ENCODE assay signal across 34 cellular contexts in the genomic region with DNA sequence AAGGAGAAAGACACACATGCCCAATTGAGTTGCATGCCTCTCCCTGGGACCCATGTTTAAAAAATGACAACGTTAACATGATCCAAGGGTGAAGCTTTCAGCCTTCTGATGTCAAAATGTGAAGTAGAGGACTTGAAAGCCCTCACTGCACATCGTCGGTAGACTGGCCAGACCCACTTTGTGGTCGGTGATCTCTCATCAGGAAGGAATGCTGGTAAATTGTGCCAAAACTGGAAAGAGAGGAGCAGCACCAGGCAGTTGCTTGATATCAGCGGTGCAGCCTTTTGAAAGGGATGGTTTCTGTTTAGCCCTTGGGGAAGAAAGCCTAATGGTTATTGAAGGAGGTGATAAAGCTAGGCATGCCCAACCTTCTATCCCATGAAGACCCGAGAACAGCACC.
DNase-seq lines count a peak whose midpoint lies in the region; ATAC-seq and TF ChIP-seq lines count a peak whose summit lies in the region.
"Had no signal": no experiment of that assay in that cellular context is flagged by ENCODE, and none has a peak within 500 bp of the region (broad histone marks: within the 10 kb centered on the region; RNA-seq: fewer than 3 reads in every experiment).

No MANE protein-coding gene starts in this region.

- H3K9me3 ChIP-seq in RWPE2 (ENCODE audit: severe bottlenecking), result no peaks in the 10 kb centered on the region
- no peaks in the 10 kb centered on the region for H3K9me3 ChIP-seq in osteoblast (ENCODE audit: low read depth, low read length)
- H3K9me3 ChIP-seq in smooth muscle cell (replicated peaks; ENCODE audit: low read depth), result no peaks in the 10 kb centered on the region
- H3K9me3 ChIP-seq: colonic mucosa, mucosa of descending colon, ovary had no signal

- H2AFZ ChIP-seq in osteoblast (ENCODE audit: low read length) (no peak overlapping the region), smooth muscle cell (ENCODE audit: low read depth) (no peak overlapping the region)

- H3K4me2 ChIP-seq in osteoblast (ENCODE audit: insufficient read depth, low read length), result no peak overlapping the region
- no peak overlapping the region for H3K4me2 ChIP-seq in smooth muscle cell

- no peak overlapping the region for H3K9ac ChIP-seq in smooth muscle cell (ENCODE audit: low read depth)

- ATAC-seq in RWPE2 (ENCODE audit: low read depth) (peak; percentile 31; the same call in 1 of the 3 replicates), HG03039 (IDR thresholded peaks at IDR 0.05; ENCODE audit: unreplicated experiment) (no peak)
- ATAC-seq: activated CD4-positive, CD25-positive, alpha-beta regulatory T cell treated with anti-CD3 and anti-CD28 coated beads, Interleukin-2, amount 50 U/mL, for 24 hours; activated T-helper 17 cell treated with anti-CD3 and anti-CD28 coated beads, Interleukin-2, amount 50 U/mL, for 72 hours; mucosa of descending colon; Panc1; T-cell had no signal

- peak; percentile 76 for DNase-seq in Daoy (ENCODE audit: low read depth)
- DNase-seq in HCEC 1CT, result peak; percentile 53
- no peak for DNase-seq in RWPE2 (ENCODE audit: low spot score)
- DNase-seq in osteoblast (ENCODE audit: insufficient read length, low spot score, missing footprints), result peak; percentile 19
- DNase-seq in activated naive CD4-positive, alpha-beta T cell treated with anti-CD3 and anti-CD28 coated beads, Interleukin-2, amount 10 ng/mL, durations not matched to agents 7 days and 5 days, result no peak
- DNase-seq in smooth muscle cell (lab: John Stamatoyannopoulos, UW; ENCODE audit: unreplicated experiment), result no peak
- DNase-seq: activated CD4-positive, alpha-beta T cell treated with anti-CD3 and anti-CD28 coated beads, Interleukin-2, amount 50 U/mL, for 48 hours; activated CD8-positive, alpha-beta memory T cell treated with anti-CD3 and anti-CD28 coated beads, Interleukin-2, amount 50 U/mL, for 4 hours; amygdala; CD4-positive, CD25-positive, alpha-beta regulatory T cell; colonic mucosa; effector CD8-positive, alpha-beta T cell; H9; head of caudate nucleus; kidney glomerular epithelial cell; mucosa of descending colon; NCI-H1694 treated with DMSO at 0.1 percent for 48 hours; NCI-H2171; NCI-H526 treated with DMSO at 0.1 percent for 48 hours; ovary; retina; small intestine; stimulated activated CD4-positive, alpha-beta T cell treated with anti-CD3 and anti-CD28 coated beads, Interleukin-1b, Interleukin-23, amount 100 ng/mL, for 48 hours; T-cell had no signal

- CTCF ChIA-PET in activated naive CD4-positive, alpha-beta T cell treated with anti-CD3 and anti-CD28 coated beads, Interleukin-2, amount 10 ng/mL, durations not matched to agents 7 days and 5 days (lab: Charles Lee), result no interaction called here

- H4K20me1 ChIP-seq in osteoblast (ENCODE audit: insufficient read depth, low read length) (no peaks in the 10 kb centered on the region), smooth muscle cell (ENCODE audit: low read depth) (no peaks in the 10 kb centered on the region)

- H3K4me3 ChIP-seq in RWPE2 (ENCODE audit: severe bottlenecking) (no peak overlapping the region), osteoblast (ENCODE audit: insufficient read depth, low read length) (no peak overlapping the region), smooth muscle cell (no peak overlapping the region)
- H3K4me3 ChIP-seq: cardiac muscle cell, colonic mucosa, lung, mucosa of descending colon, ovary had no signal

- no peak overlapping the region for H3K27ac ChIP-seq in RWPE2 (ENCODE audit: poor library complexity, severe bottlenecking)
- H3K27ac ChIP-seq in osteoblast (ENCODE audit: low read depth, low read length), result no peak overlapping the region
- H3K27ac ChIP-seq in smooth muscle cell (ENCODE audit: low read depth), result no peak overlapping the region
- H3K27ac ChIP-seq: cardiac muscle cell, colonic mucosa, epithelial cell of prostate, ovary had no signal

- H3K79me2 ChIP-seq in osteoblast (ENCODE audit: insufficient read depth, low read length) (no peaks in the 10 kb centered on the region), smooth muscle cell (ENCODE audit: low read depth) (no peaks in the 10 kb centered on the region)

- no peaks in the 10 kb centered on the region for H3K9me3 Mint-ChIP-seq in activated naive CD4-positive, alpha-beta T cell treated with anti-CD3 and anti-CD28 coated beads, Interleukin-2, amount 10 ng/mL, durations not matched to agents 7 days and 5 days
- H3K9me3 Mint-ChIP-seq: activated naive CD4-positive, alpha-beta T cell treated with anti-CD3 and anti-CD28 coated beads, Interleukin-2, amount 50 U/mL, for 24 hours; activated T-helper 17 cell treated with anti-CD3 and anti-CD28 coated beads, Interleukin-2, amount 50 U/mL, for 72 hours; H9; nephron; type B pancreatic cell had no signal

- H3K4me1 ChIP-seq in RWPE2 (ENCODE audit: insufficient read depth, poor library complexity, severe bottlenecking) (no peaks in the 10 kb centered on the region), osteoblast (ENCODE audit: insufficient read depth, low read length) (no peaks in the 10 kb centered on the region), smooth muscle cell (ENCODE audit: low read depth) (no peaks in the 10 kb centered on the region)
- H3K4me1 ChIP-seq: colonic mucosa had no signal

- no peak overlapping the region for H3K4me3 Mint-ChIP-seq in activated naive CD4-positive, alpha-beta T cell treated with anti-CD3 and anti-CD28 coated beads, Interleukin-2, amount 10 ng/mL, durations not matched to agents 7 days and 5 days
- H3K4me3 Mint-ChIP-seq: activated naive CD4-positive, alpha-beta T cell treated with anti-CD3 and anti-CD28 coated beads, Interleukin-2, amount 50 U/mL, for 24 hours; activated T-helper 17 cell treated with anti-CD3 and anti-CD28 coated beads, Interleukin-2, amount 50 U/mL, for 72 hours; CD4-positive, CD25-positive, alpha-beta regulatory T cell; H9; nephron; T-cell; type B pancreatic cell had no signal

- H3K27me3 ChIP-seq in RWPE2 (ENCODE audit: insufficient read depth, poor library complexity, severe bottlenecking) (no peaks in the 10 kb centered on the region), osteoblast (ENCODE audit: insufficient read depth, low read length) (no peaks in the 10 kb centered on the region), smooth muscle cell (ENCODE audit: low read depth) (no peaks in the 10 kb centered on the region)
- H3K27me3 ChIP-seq: cardiac muscle cell, colonic mucosa, ovary had no signal

- H3K36me3 Mint-ChIP-seq in activated naive CD4-positive, alpha-beta T cell treated with anti-CD3 and anti-CD28 coated beads, Interleukin-2, amount 10 ng/mL, durations not matched to agents 7 days and 5 days, result no peaks in the 10 kb centered on the region
- H3K36me3 Mint-ChIP-seq: activated naive CD4-positive, alpha-beta T cell treated with anti-CD3 and anti-CD28 coated beads, Interleukin-2, amount 50 U/mL, for 24 hours; CD4-positive, CD25-positive, alpha-beta regulatory T cell; T-cell; type B pancreatic cell had no signal

- 73% methylated on average over 6 of the region's 6 CpGs for WGBS in smooth muscle cell (ENCODE audit: low lambda C conversion rate)

- H3K36me3 ChIP-seq in RWPE2 (ENCODE audit: low read depth), result no peaks in the 10 kb centered on the region
- no peaks in the 10 kb centered on the region for H3K36me3 ChIP-seq in osteoblast (ENCODE audit: insufficient read depth, low read length)
- H3K36me3 ChIP-seq in smooth muscle cell (ENCODE audit: low read depth), result no peaks in the 10 kb centered on the region
- H3K36me3 ChIP-seq: cardiac muscle cell, colonic mucosa, ovary had no signal

- H3K27me3 Mint-ChIP-seq in activated naive CD4-positive, alpha-beta T cell treated with anti-CD3 and anti-CD28 coated beads, Interleukin-2, amount 10 ng/mL, durations not matched to agents 7 days and 5 days, result no peaks in the 10 kb centered on the region
- H3K27me3 Mint-ChIP-seq: activated naive CD4-positive, alpha-beta T cell treated with anti-CD3 and anti-CD28 coated beads, Interleukin-2, amount 50 U/mL, for 24 hours; activated T-helper 17 cell treated with anti-CD3 and anti-CD28 coated beads, Interleukin-2, amount 50 U/mL, for 72 hours; CD4-positive, CD25-positive, alpha-beta regulatory T cell; T-cell had no signal

- H3K27ac Mint-ChIP-seq in activated naive CD4-positive, alpha-beta T cell treated with anti-CD3 and anti-CD28 coated beads, Interleukin-2, amount 10 ng/mL, durations not matched to agents 7 days and 5 days, result no peak overlapping the region
- H3K27ac Mint-ChIP-seq: activated naive CD4-positive, alpha-beta T cell treated with anti-CD3 and anti-CD28 coated beads, Interleukin-2, amount 50 U/mL, for 24 hours; activated T-helper 17 cell treated with anti-CD3 and anti-CD28 coated beads, Interleukin-2, amount 50 U/mL, for 72 hours; CD4-positive, CD25-positive, alpha-beta regulatory T cell; H9; nephron; T-cell; type B pancreatic cell had no signal

- no peaks in the 10 kb centered on the region for H3K4me1 Mint-ChIP-seq in activated naive CD4-positive, alpha-beta T cell treated with anti-CD3 and anti-CD28 coated beads, Interleukin-2, amount 10 ng/mL, durations not matched to agents 7 days and 5 days
- H3K4me1 Mint-ChIP-seq: activated naive CD4-positive, alpha-beta T cell treated with anti-CD3 and anti-CD28 coated beads, Interleukin-2, amount 50 U/mL, for 24 hours; activated T-helper 17 cell treated with anti-CD3 and anti-CD28 coated beads, Interleukin-2, amount 50 U/mL, for 72 hours; CD4-positive, CD25-positive, alpha-beta regulatory T cell; H9; nephron; T-cell had no signal

- TF ChIP-seq CTCF in RWPE2 (IDR thresholded peaks at IDR 0.05; ENCODE audit: poor library complexity, severe bottlenecking) (no peak), osteoblast (IDR thresholded peaks at IDR 0.05; ENCODE audit: extremely low read depth, low read depth, low read length) (no peak), smooth muscle cell (IDR thresholded peaks at IDR 0.05; ENCODE audit: borderline replicate concordance, insufficient read depth, poor library complexity, severe bottlenecking) (no peak)

- H3F3A ChIP-seq in smooth muscle cell (ENCODE audit: low read depth), result no peaks in the 10 kb centered on the region

Comparison
In these comparisons a context has a peak if more than half of its experiments do, and no peak if none do; other contexts are left out.
1. DNase-seq: peak in Daoy (single experiment), HCEC 1CT (single experiment) and osteoblast (single experiment); none in RWPE2 (single experiment), activated naive CD4-positive, alpha-beta T cell treated with anti-CD3 and anti-CD28 coated beads, Interleukin-2, amount 10 ng/mL, durations not matched to agents 7 days and 5 days (single experiment) and smooth muscle cell (single experiment).